ENCODE assay signal across 24 cellular contexts in genomic region chr3:46912986-46913385, GRCh38. TPM values are rescaled to one million over a fixed set of nuclear protein-coding genes. Genes with fewer than 3 reads are reported as not detected.
"Had no signal": no experiment of that assay in that cellular context is flagged by ENCODE, and none has a peak within 500 bp of the region (broad histone marks: within the 10 kb centered on the region; RNA-seq: fewer than 3 reads in every experiment).

No MANE protein-coding gene starts in this region.

- ATAC-seq: natural killer cell had no signal

- H3K9me3 ChIP-seq: esophagus muscularis mucosa, gastroesophageal sphincter, pancreas, right lobe of liver, thoracic aorta, tibial nerve, upper lobe of left lung had no signal

- H3K9me3 Mint-ChIP-seq: natural killer cell had no signal

- H3K27me3 ChIP-seq: esophagus muscularis mucosa, foreskin keratinocyte, gastroesophageal sphincter, heart left ventricle, pancreas, right lobe of liver, tibial nerve, upper lobe of left lung had no signal

- H3K27ac Mint-ChIP-seq: memory B cell, natural killer cell, progenitor cell of endocrine pancreas had no signal

- H3K27ac ChIP-seq: coronary artery, foreskin keratinocyte, gastroesophageal sphincter, pancreas, right lobe of liver, thoracic aorta, tibial nerve, upper lobe of left lung had no signal

- DNase-seq: effector memory CD4-positive, alpha-beta T cell; hippocampal formation; natural killer cell; occipital lobe; stimulated activated CD4-positive, alpha-beta T cell treated with anti-CD3 and anti-CD28 coated beads, Interleukin-12 subunit alpha, Interleukin-12 subunit beta, amount 100 ng/mL, for 4 hours; stimulated activated CD4-positive, alpha-beta T cell treated with anti-CD3 and anti-CD28 coated beads, Interleukin-1b, Interleukin-23, amount 100 ng/mL, for 48 hours; stimulated activated CD4-positive, alpha-beta T cell treated with anti-CD3 and anti-CD28 coated beads, Interleukin-4, amount 100 ng/mL, for 1 hour; stimulated activated CD8-positive, alpha-beta memory T cell treated with anti-CD3 and anti-CD28 coated beads, Interleukin-4, amount 100 ng/mL, for 48 hours; stimulated activated naive CD4-positive, alpha-beta T cell treated with Interleukin-2 at 50 U/mL for 16 hours; upper lobe of left lung had no signal

- H3K27me3 Mint-ChIP-seq: memory B cell, progenitor cell of endocrine pancreas had no signal

- H3K4me3 Mint-ChIP-seq: memory B cell, natural killer cell had no signal

RNA-seq across cellular contexts. Expression of gene PTH1R, which starts 35.5 kb away (rescaled TPM):
- total RNA-seq: foreskin keratinocyte, mononuclear cell, natural killer cell had no signal

RNA-seq across cellular contexts. Expression of gene MYL3, which starts 49.7 kb away (rescaled TPM):
- total RNA-seq: dermis blood vessel endothelial cell, endothelial cell of umbilical vein, foreskin keratinocyte, mononuclear cell, natural killer cell, occipital lobe, progenitor cell of endocrine pancreas had no signal
